In the genomic region with DNA sequence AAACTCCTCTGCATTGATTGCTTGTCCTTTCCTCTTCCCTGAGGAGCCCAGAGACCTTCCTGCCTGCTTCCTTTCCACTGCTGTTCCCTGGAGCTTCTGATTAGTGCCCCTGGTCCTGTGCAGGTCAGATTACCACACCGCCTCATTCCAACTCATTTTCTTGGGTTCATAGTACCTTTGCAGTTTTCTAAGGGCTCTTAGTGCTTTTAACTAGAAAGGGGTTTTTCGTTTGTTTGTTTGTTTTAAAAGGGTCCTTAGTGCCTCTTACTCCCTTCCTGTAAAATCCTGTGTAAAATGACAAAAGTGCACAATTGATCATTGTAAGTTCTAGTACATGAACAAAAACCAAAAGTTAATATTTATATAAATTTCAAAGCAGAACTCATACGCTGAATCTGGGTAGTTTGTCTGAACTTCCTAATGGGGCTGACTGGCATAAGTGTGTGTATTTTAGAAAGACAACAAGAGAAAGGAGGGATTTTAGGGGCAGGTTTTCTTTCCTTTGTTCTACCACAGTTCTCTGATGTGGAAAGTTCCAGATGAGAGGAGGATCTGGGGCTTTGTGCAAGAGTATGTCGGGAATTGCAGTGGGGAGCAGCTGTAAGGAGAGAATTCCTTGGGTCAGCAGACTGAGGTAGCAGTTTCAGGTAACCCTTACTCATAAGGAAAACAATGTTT, we compare ENCODE assay signal across 11 cellular contexts. TPM values are rescaled to one million over a fixed set of nuclear protein-coding genes. Genes with fewer than 3 reads are reported as not detected.
DNase-seq lines count a peak whose midpoint lies in the region; ATAC-seq and TF ChIP-seq lines count a peak whose summit lies in the region.
"Had no signal": no experiment of that assay in that cellular context is flagged by ENCODE, and none has a peak within 500 bp of the region (broad histone marks: within the 10 kb centered on the region; RNA-seq: fewer than 3 reads in every experiment).

No MANE protein-coding gene starts in this region.

- H3K4me3 Mint-ChIP-seq in endodermal cell, result no peak overlapping the region
- peak overlapping the region in 9 of 10 donors; percentile 33 to 76 (median 59) for H3K4me3 Mint-ChIP-seq in naive thymus-derived CD4-positive, alpha-beta T cell

- H3K4me1 Mint-ChIP-seq in endodermal cell, result peaks cover 14% of the 10 kb centered on the region
- peaks cover 41 to 96% (median 94%) of the 10 kb centered on the region in 7 donors for H3K4me1 Mint-ChIP-seq in naive thymus-derived CD4-positive, alpha-beta T cell

- H3K9me3 ChIP-seq in left ventricle myocardium inferior (replicated peaks) (no peaks in the 10 kb centered on the region), endodermal cell (ENCODE audit: control insufficient read depth, low read length) (no peaks in the 10 kb centered on the region), vagina (no peaks in the 10 kb centered on the region)
- no peaks in the 10 kb centered on the region for H3K9me3 ChIP-seq in naive thymus-derived CD4-positive, alpha-beta T cell (ENCODE audit: control insufficient read depth in 2 of 3, low read length in 3 of 3)

- 60 to 84% methylated on average over 1 to 4 of the region's 4 CpGs for whole genome bisulfite sequencing in endodermal cell (ENCODE audit: insufficient coverage in 1 of 2, insufficient read length in 1 of 2), 2 experiments

- no peaks in the 10 kb centered on the region for H3K27me3 ChIP-seq in left ventricle myocardium inferior (ENCODE audit: low read depth)
- H3K27me3 ChIP-seq in endodermal cell (ENCODE audit: control insufficient read depth, insufficient read depth, low read length, poor library complexity, severe bottlenecking), result no peaks in the 10 kb centered on the region
- H3K27me3 ChIP-seq in naive thymus-derived CD4-positive, alpha-beta T cell (ENCODE audit: control insufficient read depth in 2 of 2, insufficient read depth in 2 of 2, low read length in 2 of 2), result no peaks in the 10 kb centered on the region
- no peaks in the 10 kb centered on the region for H3K27me3 ChIP-seq in vagina
- H3K27me3 ChIP-seq: BLaER1 had no signal

- CTCF ChIA-PET in naive thymus-derived CD4-positive, alpha-beta T cell (lab: Charles Lee), result interaction anchor here (1.2 to 1.3 kb wide), 2 partner anchors 17 to 30 kb away, joined by 3 read pairs; a partner anchor contains a TSS

- H3K36me3 Mint-ChIP-seq in endodermal cell (ENCODE audit: low read depth), result peaks cover 10% of the 10 kb centered on the region
- H3K36me3 Mint-ChIP-seq in naive thymus-derived CD4-positive, alpha-beta T cell, result peaks cover 15 to 52% (median 36%) of the 10 kb centered on the region in 5 donors

- TF ChIP-seq CTCF in left ventricle myocardium inferior (IDR thresholded peaks at IDR 0.05; ENCODE audit: borderline replicate concordance) (no peak), endodermal cell (conservative IDR thresholded peaks at IDR 0.05) (no peak), vagina (IDR thresholded peaks at IDR 0.05) (no peak)

- H3K4me1 ChIP-seq in left ventricle myocardium inferior (peaks cover 83% of the 10 kb centered on the region), endodermal cell (ENCODE audit: control insufficient read depth, insufficient read depth, low read length) (no peaks in the 10 kb centered on the region), vagina (peaks cover 60% of the 10 kb centered on the region)
- H3K4me1 ChIP-seq in naive thymus-derived CD4-positive, alpha-beta T cell (ENCODE audit: control insufficient read depth in 2 of 2, insufficient read depth in 2 of 2, low read length in 2 of 2), result peaks cover 28 to 50% of the 10 kb centered on the region in 2 donors
- H3K4me1 ChIP-seq: BLaER1 had no signal

- no peak for ATAC-seq in left ventricle myocardium superior
- peak; percentile 12 for ATAC-seq in naive thymus-derived CD4-positive, alpha-beta T cell

- H3K9me3 Mint-ChIP-seq in endodermal cell, result no peaks in the 10 kb centered on the region
- peaks cover 0 to 9% (median 0%) of the 10 kb centered on the region in 11 donors for H3K9me3 Mint-ChIP-seq in naive thymus-derived CD4-positive, alpha-beta T cell

- H3K27ac ChIP-seq in left ventricle myocardium inferior (replicated peaks) (peak overlapping the region; percentile 78), endodermal cell (ENCODE audit: low read depth, low read length) (peak overlapping the region; percentile 41), vagina (peak overlapping the region; percentile 63)
- H3K27ac ChIP-seq in naive thymus-derived CD4-positive, alpha-beta T cell (ENCODE audit: low read depth, low read length), result peak overlapping the region; percentile 42
- H3K27ac ChIP-seq: BLaER1 had no signal

- no peak overlapping the region for H3K9ac ChIP-seq in endodermal cell (ENCODE audit: extremely low read depth, low read length, poor library complexity, severe bottlenecking)
- H3K9ac ChIP-seq: BLaER1 had no signal

- H3K27ac Mint-ChIP-seq in endodermal cell, result peak overlapping the region; percentile 24
- peak overlapping the region; percentile 43 to 91 (median 85) for H3K27ac Mint-ChIP-seq in naive thymus-derived CD4-positive, alpha-beta T cell

- H3K4me3 ChIP-seq in left ventricle myocardium inferior (peak overlapping the region; percentile 10), endodermal cell (ENCODE audit: low read length) (no peak overlapping the region), vagina (no peak overlapping the region)
- no peak overlapping the region for H3K4me3 ChIP-seq in naive thymus-derived CD4-positive, alpha-beta T cell (ENCODE audit: low read length)
- H3K4me3 ChIP-seq: BLaER1 had no signal

- H3K36me3 ChIP-seq in left ventricle myocardium inferior (peaks cover 15% of the 10 kb centered on the region), endodermal cell (ENCODE audit: control insufficient read depth, insufficient read depth, low read length) (peaks cover 9% of the 10 kb centered on the region), vagina (no peaks in the 10 kb centered on the region)
- H3K36me3 ChIP-seq in naive thymus-derived CD4-positive, alpha-beta T cell (ENCODE audit: control insufficient read depth in 2 of 3, insufficient read depth in 3 of 3, low read length in 3 of 3), result peaks cover 0 to 7% (median 0%) of the 10 kb centered on the region in 3 experiments

- no peak for TF ChIP-seq POLR2A in vagina (IDR thresholded peaks at IDR 0.05)

- no peaks in the 10 kb centered on the region for H3K27me3 Mint-ChIP-seq in endodermal cell (ENCODE audit: insufficient read depth)
- H3K27me3 Mint-ChIP-seq in naive thymus-derived CD4-positive, alpha-beta T cell, result no peaks in the 10 kb centered on the region

- DNase-seq in left ventricle myocardium inferior (no peak), left ventricle myocardium superior (no peak), endodermal cell (no peak), vagina (ENCODE audit: extremely low spot score in 2 of 2) (no peak), AG08396 (ENCODE audit: low spot score) (no peak), NCI-H1436 (lab: John Stamatoyannopoulos, UW) (no peak)
- no peak for DNase-seq in naive thymus-derived CD4-positive, alpha-beta T cell
- DNase-seq in stimulated activated CD4-positive, alpha-beta T cell treated with anti-CD3 and anti-CD28 coated beads, Interleukin-15, amount 100 ng/mL, for 24 hours, result no peak
- DNase-seq: Kasumi-1, NCI-H526 had no signal

- intact Hi-C loops in left ventricle myocardium inferior (cut with micrococcal nuclease) (no loop called here), left ventricle myocardium superior (cut with micrococcal nuclease) (no loop called here), vagina (cut with DNase I) (no loop called here)
- intact Hi-C loops in naive thymus-derived CD4-positive, alpha-beta T cell (cut with micrococcal nuclease), result loop anchor here in 1 of 2 donors (1.0 to 2.0 kb wide), 3 partner anchors 10 to 30 kb away; a partner anchor contains a TSS

- POLR2A ChIA-PET in naive thymus-derived CD4-positive, alpha-beta T cell (lab: Charles Lee), result interaction anchor here (1.2 to 2.8 kb wide), 4 partner anchors 9 to 155 kb away, joined by 7 to 13 read pairs (median 7); no protein-coding TSS in a partner anchor

RNA-seq across cellular contexts. Expression of a gene that starts 30.6 kb away (rescaled TPM):
- total RNA-seq in left ventricle myocardium inferior (23.1 TPM), left ventricle myocardium superior (23.6 TPM), endodermal cell (10 to 100 TPM; 19.4 TPM), vagina (97.0 TPM)
- 13.3 TPM for polyA plus RNA-seq in endodermal cell (2013, experiment 1 of 2)
- 13.5 TPM for polyA plus RNA-seq in endodermal cell (2013, experiment 2 of 2)
- total RNA-seq in naive thymus-derived CD4-positive, alpha-beta T cell, result 100 to 1,000 TPM in 4 of 5 experiments, 10 to 100 TPM in 1; 71.9 to 176 (median 146) TPM
- 10 to 100 TPM; 63.4 to 66.2 TPM for polyA plus RNA-seq in naive thymus-derived CD4-positive, alpha-beta T cell
